16 cellular contexts compared by ENCODE assay signal in genomic region chr19:38036707-38037106, GRCh38.
DNase-seq lines count a peak whose midpoint lies in the region; ATAC-seq, FAIRE-seq and TF ChIP-seq lines count a peak whose summit lies in the region.
"Had no signal": no experiment of that assay in that cellular context is flagged by ENCODE, and none has a peak within 500 bp of the region (broad histone marks: within the 10 kb centered on the region; RNA-seq: fewer than 3 reads in every experiment).

No MANE protein-coding gene starts in this region.

- no peaks in the 10 kb centered on the region for H3K27me3 ChIP-seq in right cardiac atrium (ENCODE audit: control insufficient read depth, insufficient read depth)
- H3K27me3 ChIP-seq in SJCRH30, result no peaks in the 10 kb centered on the region
- H3K27me3 ChIP-seq in CD4-positive, alpha-beta T cell (ENCODE audit: control insufficient read depth, insufficient read depth, low read length), result no peaks in the 10 kb centered on the region
- H3K27me3 ChIP-seq: gastroesophageal sphincter had no signal

- no peaks in the 10 kb centered on the region for H3K9me3 Mint-ChIP-seq in type B pancreatic cell
- H3K9me3 Mint-ChIP-seq in CD4-positive, alpha-beta T cell, result no peaks in the 10 kb centered on the region
- H3K9me3 Mint-ChIP-seq in activated naive CD8-positive, alpha-beta T cell treated with anti-CD3 and anti-CD28 coated beads, Interleukin-2, amount 50 U/mL, for 24 hours, result no peaks in the 10 kb centered on the region

- no peak overlapping the region for H3K4me3 Mint-ChIP-seq in type B pancreatic cell
- no peak overlapping the region for H3K4me3 Mint-ChIP-seq in CD4-positive, alpha-beta T cell
- H3K4me3 Mint-ChIP-seq in activated naive CD8-positive, alpha-beta T cell treated with anti-CD3 and anti-CD28 coated beads, Interleukin-2, amount 50 U/mL, for 24 hours, result no peak overlapping the region

- H3K4me3 ChIP-seq in right cardiac atrium (ENCODE audit: low read length) (no peak overlapping the region), SJCRH30 (no peak overlapping the region), kidney (ENCODE audit: low read length in 2 of 2) (no peak overlapping the region)
- H3K4me3 ChIP-seq: gastroesophageal sphincter had no signal

- H3K9me3 ChIP-seq in right cardiac atrium (ENCODE audit: control insufficient read depth, low read length) (no peaks in the 10 kb centered on the region), SJCRH30 (replicated peaks) (no peaks in the 10 kb centered on the region), kidney (ENCODE audit: control insufficient read depth in 1 of 2, low read length in 2 of 2) (no peaks in the 10 kb centered on the region)
- no peaks in the 10 kb centered on the region for H3K9me3 ChIP-seq in CD4-positive, alpha-beta T cell (ENCODE audit: control insufficient read depth, low read length)
- H3K9me3 ChIP-seq: gastroesophageal sphincter had no signal

- H3K36me3 Mint-ChIP-seq in type B pancreatic cell, result no peaks in the 10 kb centered on the region
- H3K36me3 Mint-ChIP-seq in CD4-positive, alpha-beta T cell (ENCODE audit: low read depth), result peaks cover 6% of the 10 kb centered on the region
- H3K36me3 Mint-ChIP-seq in activated naive CD8-positive, alpha-beta T cell treated with anti-CD3 and anti-CD28 coated beads, Interleukin-2, amount 50 U/mL, for 24 hours (ENCODE audit: low read depth), result peaks cover 2% of the 10 kb centered on the region

- ATAC-seq in Right ventricle myocardium superior (ENCODE audit: poor library complexity) (no peak), right cardiac atrium (no peak)
- no peak for ATAC-seq in CD4-positive, alpha-beta T cell (ENCODE audit: poor library complexity)
- no peak for ATAC-seq in activated naive CD8-positive, alpha-beta T cell treated with anti-CD3 and anti-CD28 coated beads, Interleukin-2, amount 50 U/mL, for 24 hours
- ATAC-seq: gastroesophageal sphincter had no signal

- 56% methylated on average over 7 of the region's 7 CpGs for WGBS in right cardiac atrium

- CTCF ChIA-PET in CD4-positive, alpha-beta T cell (lab: Charles Lee), result no interaction called here

- FAIRE-seq in kidney (lab: Jason Lieb, UNC), result no peak
- FAIRE-seq: H54, TTC549 had no signal

- DNase-seq in Right ventricle myocardium superior (peak; percentile 19), right cardiac atrium (no peak), SJCRH30 (peak in 1 of 2 experiments; percentile 41), kidney (peak; percentile 54), type B pancreatic cell (ENCODE audit: extremely low spot score, unreplicated experiment) (no peak), SIG-M5 (lab: John Stamatoyannopoulos, UW) (no peak)
- no peak for DNase-seq in CD4-positive, alpha-beta T cell
- no peak for DNase-seq in activated naive CD8-positive, alpha-beta T cell treated with anti-CD3 and anti-CD28 coated beads, Interleukin-2, amount 50 U/mL, for 24 hours
- DNase-seq: activated naive CD4-positive, alpha-beta T cell treated with Interleukin-2 at 50 U/mL for 16 hours; DMS153; NCI-H1436; occipital lobe had no signal

- peaks cover 42% of the 10 kb centered on the region for H3K4me1 Mint-ChIP-seq in type B pancreatic cell (ENCODE audit: unreplicated experiment)
- H3K4me1 Mint-ChIP-seq in CD4-positive, alpha-beta T cell (ENCODE audit: low read depth), result no peaks in the 10 kb centered on the region
- peaks cover 13% of the 10 kb centered on the region for H3K4me1 Mint-ChIP-seq in activated naive CD8-positive, alpha-beta T cell treated with anti-CD3 and anti-CD28 coated beads, Interleukin-2, amount 50 U/mL, for 24 hours

- H3K27me3 Mint-ChIP-seq in type B pancreatic cell, result no peaks in the 10 kb centered on the region
- H3K27me3 Mint-ChIP-seq in CD4-positive, alpha-beta T cell, result no peaks in the 10 kb centered on the region
- no peaks in the 10 kb centered on the region for H3K27me3 Mint-ChIP-seq in activated naive CD8-positive, alpha-beta T cell treated with anti-CD3 and anti-CD28 coated beads, Interleukin-2, amount 50 U/mL, for 24 hours

- peaks cover 5% of the 10 kb centered on the region for H3K4me1 ChIP-seq in right cardiac atrium (ENCODE audit: control insufficient read depth, insufficient read depth, low read length)
- H3K4me1 ChIP-seq in SJCRH30, result peaks cover 22% of the 10 kb centered on the region
- peaks cover 13 to 20% of the 10 kb centered on the region in 2 donors for H3K4me1 ChIP-seq in kidney (ENCODE audit: control insufficient read depth in 1 of 2, insufficient read depth in 1 of 2, low read depth in 1 of 2, low read length in 2 of 2)

- intact Hi-C loops in Right ventricle myocardium superior (cut with DNase I), result no loop called here
- intact Hi-C loops in right cardiac atrium (cut with DNase I), result no loop called here
- intact Hi-C loops in kidney (cut with DNase I), result no loop called here
- intact Hi-C loops in CD4-positive, alpha-beta T cell (cut with DNase I, micrococcal nuclease), result no loop called here

- H3K9ac ChIP-seq in kidney (ENCODE audit: low read length in 2 of 2), result no peak overlapping the region
- H3K9ac ChIP-seq: KMS-11 had no signal

- H3K36me3 ChIP-seq in SJCRH30, result 0 out of 2 replicates have a peak, but pooled peaks cover 2% of the 10 kb centered on the region
- no peaks in the 10 kb centered on the region for H3K36me3 ChIP-seq in kidney (ENCODE audit: control insufficient read depth in 1 of 2, insufficient read depth in 2 of 2, low read length in 2 of 2)
- H3K36me3 ChIP-seq: gastroesophageal sphincter had no signal

- POLR2A ChIA-PET in CD4-positive, alpha-beta T cell (lab: Charles Lee), result interaction anchor here (1.3 kb wide), 1 partner anchor 13 kb away, joined by 3 read pairs; no protein-coding TSS in a partner anchor

- TF ChIP-seq CTCF in kidney (IDR thresholded peaks at IDR 0.05; ENCODE audit: borderline replicate concordance, extremely low read depth, insufficient read depth), result no peak
- no peak for TF ChIP-seq CTCF in type B pancreatic cell (conservative IDR thresholded peaks at IDR 0.05)
- TF ChIP-seq CTCF in CD4-positive, alpha-beta T cell (IDR thresholded peaks at IDR 0.05), result no peak

- peak overlapping the region; percentile 83 for H3K27ac Mint-ChIP-seq in type B pancreatic cell
- no peak overlapping the region for H3K27ac Mint-ChIP-seq in CD4-positive, alpha-beta T cell
- H3K27ac Mint-ChIP-seq in activated naive CD8-positive, alpha-beta T cell treated with anti-CD3 and anti-CD28 coated beads, Interleukin-2, amount 50 U/mL, for 24 hours, result no peak overlapping the region

- H3K27ac ChIP-seq in right cardiac atrium (ENCODE audit: low read length), result no peak overlapping the region
- peak overlapping the region; percentile 30; the same call in 1 of the 2 replicates for H3K27ac ChIP-seq in SJCRH30
- H3K27ac ChIP-seq in kidney (ENCODE audit: low read depth in 2 of 2, low read length in 2 of 2), result no peak overlapping the region
- H3K27ac ChIP-seq in CD4-positive, alpha-beta T cell (ENCODE audit: low read depth, low read length), result no peak overlapping the region
- H3K27ac ChIP-seq: gastroesophageal sphincter, KMS-11 had no signal

Comparison
In these comparisons a context has a peak if more than half of its experiments do, and no peak if none do; other contexts are left out.
1. DNase-seq: peak in Right ventricle myocardium superior (single experiment) and kidney (single experiment); none in right cardiac atrium (0 of 3), type B pancreatic cell (single experiment), SIG-M5 (single experiment), CD4-positive, alpha-beta T cell (0 of 10) and activated naive CD8-positive, alpha-beta T cell treated with anti-CD3 and anti-CD28 coated beads, Interleukin-2, amount 50 U/mL, for 24 hours (single experiment).